Comparison of ENCODE assay signal across 3 cellular contexts in the genomic region with DNA sequence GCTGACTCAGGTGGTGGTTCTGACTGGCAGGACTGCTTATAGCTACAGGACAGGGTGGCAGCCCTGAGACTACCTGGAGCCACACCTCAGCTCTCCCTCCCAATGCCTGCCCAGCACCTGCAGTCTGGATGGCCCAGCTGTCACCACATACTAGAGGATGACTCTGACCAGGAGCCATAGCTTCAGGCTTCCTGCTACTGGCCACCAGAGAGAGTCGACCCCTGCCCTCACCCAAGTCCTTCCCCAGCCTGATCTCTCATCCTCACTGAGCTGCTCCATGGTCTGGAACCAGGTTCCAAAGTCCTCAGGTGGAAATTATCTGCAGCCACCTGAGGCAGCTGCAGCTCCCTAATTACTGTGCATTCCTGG.
TF ChIP-seq lines count a peak whose summit lies in the region.

No MANE protein-coding gene starts in this region.

TF ChIP-seq in IMR-90, 13 proteins besides CTCF, POLR2A, EP300 and RAD21:
- TF ChIP-seq MAZ (IDR thresholded peaks at IDR 0.05; ENCODE audit: borderline replicate concordance, low read depth, low read length) (no peak), SMC3 (IDR thresholded peaks at IDR 0.05; ENCODE audit: low read depth, low read length) (no peak), MXI1 (IDR thresholded peaks at IDR 0.05; ENCODE audit: borderline replicate concordance, low read depth, low read length) (no peak), RFX5 (IDR thresholded peaks at IDR 0.05; ENCODE audit: low read depth, low read length) (no peak), MAFK (IDR thresholded peaks at IDR 0.05; ENCODE audit: low read depth, low read length) (no peak), FOS (IDR thresholded peaks at IDR 0.05; ENCODE audit: low read depth, low read length) (no peak), CEBPB (IDR thresholded peaks at IDR 0.05; ENCODE audit: low read depth, low read length) (no peak), RCOR1 (IDR thresholded peaks at IDR 0.05; ENCODE audit: insufficient replicate concordance, low read length) (no peak), CHD1 (IDR thresholded peaks at IDR 0.05; ENCODE audit: low read depth, low read length) (no peak), BHLHE40 (IDR thresholded peaks at IDR 0.05; ENCODE audit: low read depth, low read length) (no peak), NFE2L2 (IDR thresholded peaks at IDR 0.05; ENCODE audit: low read depth, low read length) (no peak)
- TF ChIP-seq, protein P1, sequence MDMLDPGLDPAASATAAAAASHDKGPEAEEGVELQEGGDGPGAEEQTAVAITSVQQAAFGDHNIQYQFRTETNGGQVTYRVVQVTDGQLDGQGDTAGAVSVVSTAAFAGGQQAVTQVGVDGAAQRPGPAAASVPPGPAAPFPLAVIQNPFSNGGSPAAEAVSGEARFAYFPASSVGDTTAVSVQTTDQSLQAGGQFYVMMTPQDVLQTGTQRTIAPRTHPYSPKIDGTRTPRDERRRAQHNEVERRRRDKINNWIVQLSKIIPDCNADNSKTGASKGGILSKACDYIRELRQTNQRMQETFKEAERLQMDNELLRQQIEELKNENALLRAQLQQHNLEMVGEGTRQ (IDR thresholded peaks at IDR 0.05; ENCODE audit: low read depth, low read length): no peak
- TF ChIP-seq, protein P2, sequence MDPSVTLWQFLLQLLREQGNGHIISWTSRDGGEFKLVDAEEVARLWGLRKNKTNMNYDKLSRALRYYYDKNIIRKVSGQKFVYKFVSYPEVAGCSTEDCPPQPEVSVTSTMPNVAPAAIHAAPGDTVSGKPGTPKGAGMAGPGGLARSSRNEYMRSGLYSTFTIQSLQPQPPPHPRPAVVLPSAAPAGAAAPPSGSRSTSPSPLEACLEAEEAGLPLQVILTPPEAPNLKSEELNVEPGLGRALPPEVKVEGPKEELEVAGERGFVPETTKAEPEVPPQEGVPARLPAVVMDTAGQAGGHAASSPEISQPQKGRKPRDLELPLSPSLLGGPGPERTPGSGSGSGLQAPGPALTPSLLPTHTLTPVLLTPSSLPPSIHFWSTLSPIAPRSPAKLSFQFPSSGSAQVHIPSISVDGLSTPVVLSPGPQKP (IDR thresholded peaks at IDR 0.05; ENCODE audit: borderline replicate concordance, low read depth, low read length): no peak

TF ChIP-seq in H1, 55 proteins besides CTCF, POLR2A, EP300 and RAD21 (continues in another document):
- TF ChIP-seq POU5F1 (IDR thresholded peaks at IDR 0.05; ENCODE audit: low read depth, low read length): no peak
- TF ChIP-seq ZNF274 (IDR thresholded peaks at IDR 0.05; ENCODE audit: borderline replicate concordance, extremely low read depth, low read length): no peak
- TF ChIP-seq, protein P3, sequence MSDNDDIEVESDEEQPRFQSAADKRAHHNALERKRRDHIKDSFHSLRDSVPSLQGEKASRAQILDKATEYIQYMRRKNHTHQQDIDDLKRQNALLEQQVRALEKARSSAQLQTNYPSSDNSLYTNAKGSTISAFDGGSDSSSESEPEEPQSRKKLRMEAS (IDR thresholded peaks at IDR 0.05): no peak
- no peak for TF ChIP-seq CHD1 (IDR thresholded peaks at IDR 0.05; ENCODE audit: low read depth, low read length)
- no peak for TF ChIP-seq SP1 (IDR thresholded peaks at IDR 0.05; ENCODE audit: low read depth, low read length)
- TF ChIP-seq, protein P1 (IDR thresholded peaks at IDR 0.05; ENCODE audit: low read length): no peak
- no peak for TF ChIP-seq FOSL1 (IDR thresholded peaks at IDR 0.05; ENCODE audit: insufficient read depth, low read depth, low read length)
- no peak for TF ChIP-seq RFX5 (IDR thresholded peaks at IDR 0.05; ENCODE audit: borderline replicate concordance, low read depth, low read length)

TF ChIP-seq in liver, 16 proteins besides CTCF, POLR2A, EP300 and RAD21:
- no peak for TF ChIP-seq HNF4G (IDR thresholded peaks at IDR 0.05)
- TF ChIP-seq HNF4A (conservative IDR thresholded peaks at IDR 0.05): peak; percentile 25 to 37
